ENCODE assay signal across 1 cellular context in genomic region chr2:232444409-232445148, GRCh38.
TF ChIP-seq lines count a peak whose summit lies in the region.

No MANE protein-coding gene starts in this region.

TF ChIP-seq in HEK293, 187 proteins besides CTCF, POLR2A, EP300 and RAD21 (continued from another document):
- TF ChIP-seq ZSCAN18 (tag by site-specific recombination; IDR thresholded peaks at IDR 0.05) (no peak), ZNF423 (tag by site-specific recombination; IDR thresholded peaks at IDR 0.05) (0 out of 2 replicates have a peak, but pooled peaks have one; percentile 47), ZNF274 (IDR thresholded peaks at IDR 0.05; ENCODE audit: low read length) (no peak), ZNF274 (tag by site-specific recombination; IDR thresholded peaks at IDR 0.05; ENCODE audit: borderline replicate concordance) (no peak), ZNF660 (tag by site-specific recombination; IDR thresholded peaks at IDR 0.05) (no peak), ZNF138 (tag by site-specific recombination; IDR thresholded peaks at IDR 0.05; ENCODE audit: borderline replicate concordance) (no peak), GLI4 (tag by site-specific recombination; IDR thresholded peaks at IDR 0.05) (no peak), GLI2 (tag by site-specific recombination; IDR thresholded peaks at IDR 0.05; ENCODE audit: borderline replicate concordance, low read depth) (no peak), YY2 (tag by site-specific recombination; IDR thresholded peaks at IDR 0.05) (no peak), GLIS1 (tag by site-specific recombination; IDR thresholded peaks at IDR 0.05) (peak; percentile 32; the same call in 1 of the 2 replicates), ZBTB20 (tag by site-specific recombination; IDR thresholded peaks at IDR 0.05) (no peak), ZNF558 (tag by site-specific recombination; IDR thresholded peaks at IDR 0.05) (no peak), ZBTB49 (tag by site-specific recombination; IDR thresholded peaks at IDR 0.05; ENCODE audit: low read depth) (no peak), HIC1 (tag by site-specific recombination; IDR thresholded peaks at IDR 0.05) (peak; percentile 29; the same call in 1 of the 2 replicates), ZNF830 (tag by site-specific recombination; IDR thresholded peaks at IDR 0.05; ENCODE audit: low read depth) (no peak)
